In genomic region chr16:25635449-25635848, GRCh38 we compare ENCODE assay signal across 31 cellular contexts. TPM values are rescaled to one million over a fixed set of nuclear protein-coding genes. Genes with fewer than 3 reads are reported as not detected.
"Had no signal": no experiment of that assay in that cellular context is flagged by ENCODE, and none has a peak within 500 bp of the region (broad histone marks: within the 10 kb centered on the region; RNA-seq: fewer than 3 reads in every experiment).

No MANE protein-coding gene starts in this region.

- H3K9me3 ChIP-seq: stomach, suprapubic skin, testis, thoracic aorta, thyroid gland, tibial artery, transverse colon, upper lobe of left lung, upper lobe of right lung, uterus, vagina had no signal

- H3K4me1 ChIP-seq: stomach, suprapubic skin, testis, thyroid gland, tibial artery, tibial nerve, transverse colon, upper lobe of left lung, upper lobe of right lung, uterus, vagina had no signal

- ATAC-seq: stimulated activated effector memory CD8-positive, alpha-beta T cell treated with anti-CD3 and anti-CD28 coated beads, Interleukin-12 subunit alpha, Interleukin-12 subunit beta, amount 100 ng/mL, for 72 hours; stimulated activated memory B cell treated with anti-CD40 and anti-IgM and Interleukin-4, amounts not matched to agents 10 μg/mL and 1 μg/mL and 100 μg/mL, for 72 hours; stimulated activated naive B cell treated with anti-CD40 and anti-IgM and Interleukin-4, amounts not matched to agents 10 μg/mL and 1 μg/mL and 100 μg/mL, for 72 hours; stimulated activated naive CD8-positive, alpha-beta T cell treated with anti-CD3 and anti-CD28 coated beads, Interleukin-15, amount 100 ng/mL, for 72 hours; stimulated activated naive CD8-positive, alpha-beta T cell treated with anti-CD3 and anti-CD28 coated beads, Interleukin-15, Interleukin-2, amounts not matched to agents 100 U/mL and 50 U/mL, for 24 hours; upper lobe of right lung had no signal

- H3K27me3 ChIP-seq: stomach, suprapubic skin, testis, thyroid gland, tibial artery, tibial nerve, transverse colon, upper lobe of left lung, upper lobe of right lung, uterus, vagina had no signal

- H3K4me1 Mint-ChIP-seq: stimulated activated effector memory CD8-positive, alpha-beta T cell treated with anti-CD3 and anti-CD28 coated beads, Interleukin-12 subunit alpha, Interleukin-12 subunit beta, amount 100 ng/mL, for 72 hours; stimulated activated memory B cell treated with anti-CD40 and anti-IgM and Interleukin-4, amounts not matched to agents 10 μg/mL and 1 μg/mL and 100 μg/mL, for 72 hours; stimulated activated naive B cell treated with anti-CD40 and anti-IgM and Interleukin-4, amounts not matched to agents 10 μg/mL and 1 μg/mL and 100 μg/mL, for 72 hours; stimulated activated naive CD8-positive, alpha-beta T cell treated with anti-CD3 and anti-CD28 coated beads, Interleukin-15, amount 100 ng/mL, for 72 hours had no signal

- H3K4me3 Mint-ChIP-seq: stimulated activated effector memory CD8-positive, alpha-beta T cell treated with anti-CD3 and anti-CD28 coated beads, Interleukin-12 subunit alpha, Interleukin-12 subunit beta, amount 100 ng/mL, for 72 hours; stimulated activated memory B cell treated with anti-CD40 and anti-IgM and Interleukin-4, amounts not matched to agents 10 μg/mL and 1 μg/mL and 100 μg/mL, for 72 hours; stimulated activated naive B cell treated with anti-CD40 and anti-IgM and Interleukin-4, amounts not matched to agents 10 μg/mL and 1 μg/mL and 100 μg/mL, for 72 hours; stimulated activated naive CD8-positive, alpha-beta T cell treated with anti-CD3 and anti-CD28 coated beads, Interleukin-15, amount 100 ng/mL, for 72 hours; stimulated activated naive CD8-positive, alpha-beta T cell treated with anti-CD3 and anti-CD28 coated beads, Interleukin-15, Interleukin-2, amounts not matched to agents 100 ng/mL and 50 ng/mL, for 24 hours; type B pancreatic cell had no signal

- DNase-seq: stimulated activated CD4-positive, alpha-beta T cell treated with anti-CD3 and anti-CD28 coated beads, Interleukin-2, amount 100 ng/mL, for 48 hours; stimulated activated CD4-positive, alpha-beta T cell treated with anti-CD3 and anti-CD28 coated beads, Interleukin-4, amount 100 ng/mL, for 1 hour; stimulated activated CD4-positive, alpha-beta T cell treated with anti-CD3 and anti-CD28 coated beads, Interleukin-4, amount 100 ng/mL, for 24 hours; stimulated activated CD4-positive, alpha-beta T cell treated with anti-CD3 and anti-CD28 coated beads, Interleukin-4, amount 100 ng/mL, for 4 hours; stimulated activated CD8-positive, alpha-beta memory T cell treated with anti-CD3 and anti-CD28 coated beads, Interleukin-4, amount 100 ng/mL, for 48 hours; stimulated activated naive B cell treated with anti-CD40 and anti-IgM and Interleukin-4, amounts not matched to agents 10 μg/mL and 1 μg/mL and 100 μg/mL, for 72 hours; stimulated activated naive CD4-positive, alpha-beta T cell; stimulated activated naive CD4-positive, alpha-beta T cell treated with Interleukin-2 at 50 U/mL for 16 hours; stimulated activated naive CD8-positive, alpha-beta T cell treated with anti-CD3 and anti-CD28 coated beads, Interleukin-15, amount 100 ng/mL, for 72 hours; stimulated activated naive CD8-positive, alpha-beta T cell treated with anti-CD3 and anti-CD28 coated beads, Interleukin-15, Interleukin-2, amounts not matched to agents 100 U/mL and 50 U/mL, for 24 hours; stomach; substantia nigra; testis; thyroid gland; tibial artery; transverse colon; trophoblast cell; upper lobe of left lung; upper lobe of right lung; uterus had no signal

- H3K27me3 Mint-ChIP-seq: stimulated activated memory B cell treated with anti-CD40 and anti-IgM and Interleukin-4, amounts not matched to agents 10 μg/mL and 1 μg/mL and 100 μg/mL, for 72 hours had no signal

- H3K4me3 ChIP-seq: stomach, suprapubic skin, testis, thoracic aorta, thyroid gland, tibial artery, tibial nerve, transverse colon, upper lobe of left lung, upper lobe of right lung, uterus, vagina had no signal

- H3K36me3 Mint-ChIP-seq: stimulated activated effector memory CD8-positive, alpha-beta T cell treated with anti-CD3 and anti-CD28 coated beads, Interleukin-12 subunit alpha, Interleukin-12 subunit beta, amount 100 ng/mL, for 72 hours; stimulated activated memory B cell treated with anti-CD40 and anti-IgM and Interleukin-4, amounts not matched to agents 10 μg/mL and 1 μg/mL and 100 μg/mL, for 72 hours; stimulated activated naive B cell treated with anti-CD40 and anti-IgM and Interleukin-4, amounts not matched to agents 10 μg/mL and 1 μg/mL and 100 μg/mL, for 72 hours; type B pancreatic cell had no signal

- H3K36me3 ChIP-seq: stomach, suprapubic skin, thoracic aorta, thyroid gland, tibial artery, tibial nerve, transverse colon, upper lobe of left lung, upper lobe of right lung, uterus, vagina had no signal

- H3K9me3 Mint-ChIP-seq: type B pancreatic cell had no signal

- H3K27ac ChIP-seq: stomach, suprapubic skin, testis, thoracic aorta, thyroid gland, tibial artery, tibial nerve, transverse colon, upper lobe of left lung, upper lobe of right lung, uterus, vagina had no signal

- FAIRE-seq: urothelium cell line had no signal

RNA-seq across cellular contexts. Expression of gene HS3ST4, which starts 56.3 kb away (rescaled TPM):
- total RNA-seq: subcutaneous adipose tissue, thoracic aorta, transverse colon, ureter had no signal
